Comparison of ENCODE assay signal across 19 cellular contexts in genomic region chr5:57582578-57583070, GRCh38.
"Had no signal": no experiment of that assay in that cellular context is flagged by ENCODE, and none has a peak within 500 bp of the region (broad histone marks: within the 10 kb centered on the region; RNA-seq: fewer than 3 reads in every experiment).

No MANE protein-coding gene starts in this region.

- H3K36me3 ChIP-seq: esophagus muscularis mucosa, gastroesophageal sphincter, heart left ventricle, left lung, lower lobe of right lung had no signal

- H2AFZ ChIP-seq: hepatocyte had no signal

- H3K4me2 ChIP-seq: hepatocyte had no signal

- H3K27me3 ChIP-seq: dorsolateral prefrontal cortex, esophagus muscularis mucosa, gastroesophageal sphincter, heart left ventricle, hepatocyte, left lung had no signal

- H3K4me3 ChIP-seq: coronary artery, dorsolateral prefrontal cortex, esophagus muscularis mucosa, gastroesophageal sphincter, heart left ventricle, hepatocyte, left lung, lower lobe of right lung, mucosa of descending colon had no signal

- H3K27ac ChIP-seq: dorsolateral prefrontal cortex, esophagus muscularis mucosa, foreskin keratinocyte, gastroesophageal sphincter, hepatocyte, left lung, lower lobe of right lung had no signal

- H3K4me1 ChIP-seq: esophagus muscularis mucosa, foreskin keratinocyte, gastroesophageal sphincter, left lung, lower lobe of right lung had no signal

- H3K79me2 ChIP-seq: hepatocyte had no signal

- DNase-seq: dermis blood vessel endothelial cell; dorsolateral prefrontal cortex; effector CD4-positive, alpha-beta T cell; effector memory CD4-positive, alpha-beta T cell; foreskin keratinocyte; heart left ventricle; hypothalamus; immature natural killer cell; islet precursor cell; kidney; kidney glomerular epithelial cell; left lung; lower lobe of right lung; mesenchymal stem cell; mucosa of descending colon had no signal

- H3K9me3 ChIP-seq: gastroesophageal sphincter, left lung, lower lobe of right lung, mucosa of descending colon had no signal

- ATAC-seq: foreskin keratinocyte, gastroesophageal sphincter, lower lobe of right lung, mucosa of descending colon had no signal
